Comparison of ENCODE assay signal across 8 cellular contexts in the genomic region with DNA sequence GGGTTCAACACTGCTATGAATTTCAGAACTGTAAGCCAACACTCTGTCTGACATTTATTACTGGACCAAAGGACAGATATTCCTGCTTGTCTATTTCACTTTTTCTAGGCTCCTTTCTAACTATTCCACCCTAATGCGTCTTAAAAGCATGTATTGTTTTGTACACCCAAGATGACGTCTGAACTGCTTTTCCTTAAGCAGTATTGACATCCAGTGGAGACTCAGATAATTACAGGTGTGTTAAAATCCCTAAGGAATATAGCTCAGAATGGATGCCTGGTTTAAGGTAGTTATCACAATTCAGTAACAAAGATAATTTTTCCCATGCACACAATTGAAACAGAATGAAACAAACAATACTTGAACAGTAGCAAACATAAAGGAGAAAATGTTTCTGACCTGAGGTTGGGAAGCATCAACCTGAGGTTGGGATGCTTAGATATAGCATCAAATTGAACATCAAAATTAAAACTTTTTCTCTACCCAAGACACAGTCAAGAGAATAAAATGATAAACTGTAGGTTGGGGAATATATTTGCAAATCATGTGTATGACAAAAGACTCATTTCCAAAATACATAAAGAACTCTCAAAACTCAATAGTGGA.
DNase-seq lines count a peak whose midpoint lies in the region; ATAC-seq and TF ChIP-seq lines count a peak whose summit lies in the region.

No MANE protein-coding gene starts in this region.

- H3K4me1 Mint-ChIP-seq in CD4-positive, alpha-beta T cell (ENCODE audit: low read depth) = no peaks in the 10 kb centered on the region

- H3K9ac ChIP-seq in HCT116 (ENCODE audit: low read length) = no peak overlapping the region
- H3K9ac ChIP-seq in PC-3 (ENCODE audit: low read length) = no peak overlapping the region

- CTCF ChIA-PET in HCT116 (lab: Charles Lee) = interaction anchor here (0.6 to 4.5 kb wide), 11 partner anchors 16 to 1135 kb away, joined by 3 to 68 read pairs (median 4); no protein-coding TSS in a partner anchor
- CTCF ChIA-PET in PC-3 (lab: Charles Lee) = interaction anchor here (0.6 to 1.0 kb wide), 4 partner anchors 165 to 423 kb away, joined by 3 to 5 read pairs (median 4); no protein-coding TSS in a partner anchor
- CTCF ChIA-PET in CD4-positive, alpha-beta T cell (lab: Charles Lee) = no interaction called here

- H2AFZ ChIP-seq in HCT116 (ENCODE audit: low read depth, low read length, poor library complexity, severe bottlenecking) (peak overlapping the region; percentile 78), PC-3 (ENCODE audit: low read length) (peak overlapping the region; percentile 66)

- H3K27ac Mint-ChIP-seq in CD4-positive, alpha-beta T cell = no peak overlapping the region

- TF ChIP-seq RAD21 in HCT116 (IDR thresholded peaks at IDR 0.05; ENCODE audit: low read depth) = peak; percentile 90

- no peaks in the 10 kb centered on the region for H3K27me3 ChIP-seq in HCT116 (ENCODE audit: insufficient read depth, low read length)
- H3K27me3 ChIP-seq in PC-3 (ENCODE audit: low read length) = no peaks in the 10 kb centered on the region
- H3K27me3 ChIP-seq in CD4-positive, alpha-beta T cell (ENCODE audit: control insufficient read depth, insufficient read depth, low read length) = no peaks in the 10 kb centered on the region

- H3K36me3 ChIP-seq in HCT116 (ENCODE audit: control insufficient read depth in 1 of 2, insufficient read depth in 2 of 2, low read length in 2 of 2) = no peaks in the 10 kb centered on the region
- no peaks in the 10 kb centered on the region for H3K36me3 ChIP-seq in PC-3 (ENCODE audit: low read depth, low read length)

- H3K36me3 Mint-ChIP-seq in CD4-positive, alpha-beta T cell (ENCODE audit: low read depth) = no peaks in the 10 kb centered on the region

- POLR2A ChIA-PET in HCT116 (lab: Charles Lee) = interaction anchor here (1.0 kb wide), 1 partner anchor 281 kb away, joined by 4 read pairs; no protein-coding TSS in a partner anchor
- POLR2A ChIA-PET in PC-3 (lab: Charles Lee; ENCODE audit: unreplicated experiment) = interaction anchor here (0.5 kb wide), 1 partner anchor 137 kb away, joined by 6 read pairs; no protein-coding TSS in a partner anchor
- POLR2A ChIA-PET in CD4-positive, alpha-beta T cell (lab: Charles Lee) = no interaction called here

- H3K27ac ChIP-seq in HCT116 (ENCODE audit: low read depth, low read length) (no peak overlapping the region), PC-3 (ENCODE audit: low read length) (no peak overlapping the region)
- H3K27ac ChIP-seq in CD4-positive, alpha-beta T cell (ENCODE audit: low read depth, low read length) = no peak overlapping the region

- no peaks in the 10 kb centered on the region for H3K79me2 ChIP-seq in HCT116 (ENCODE audit: insufficient read depth, low read length)
- no peaks in the 10 kb centered on the region for H3K79me2 ChIP-seq in PC-3 (ENCODE audit: low read length)

- ATAC-seq in HCT116 (peak; percentile 83), PC-3 (peak; percentile 84)
- no peak for ATAC-seq in CD4-positive, alpha-beta T cell (ENCODE audit: poor library complexity)

- no peaks in the 10 kb centered on the region for H3K9me2 ChIP-seq in HCT116 (ENCODE audit: insufficient read depth)
- H3K9me2 ChIP-seq in PC-3 (replicated peaks; ENCODE audit: low read length) = no peaks in the 10 kb centered on the region

- H3K4me3 ChIP-seq in HCT116 (replicated peaks in 1 of 2; ENCODE audit: low read depth in 1 of 2, low read length in 2 of 2) = no peak overlapping the region
- peak overlapping the region; percentile 33; the same call in 1 of the 2 replicates for H3K4me3 ChIP-seq in PC-3 (ENCODE audit: low read length)
- no peak overlapping the region for H3K4me3 ChIP-seq in foreskin fibroblast (ENCODE audit: low read depth in 1 of 2, low read length in 2 of 2)
- no peak overlapping the region for H3K4me3 ChIP-seq in skeletal muscle cell (ENCODE audit: low read depth, low read length)

- RAD21 ChIA-PET in HCT116 (lab: Charles Lee; ENCODE audit: low non-redundant PET in 1 of 2, low total read pairs in 2 of 2, uncharacterized antibody in 2 of 2, unreplicated experiment in 2 of 2) = interaction anchor here in 1 of 2 experiments (2.3 kb wide), 1 partner anchor 281 kb away, joined by 13 read pairs; no protein-coding TSS in a partner anchor

- intact Hi-C loops in HCT116 (cut with micrococcal nuclease) (loop anchor here (1.0 to 5.0 kb wide), 4 partner anchors 162 to 1137 kb away; no protein-coding TSS in a partner anchor), PC-3 (cut with micrococcal nuclease) (loop anchor here (1.0 kb wide), 3 partner anchors 165 to 281 kb away; no protein-coding TSS in a partner anchor)
- intact Hi-C loops in CD4-positive, alpha-beta T cell (cut with DNase I, micrococcal nuclease) = no loop called here

- H3K4me1 ChIP-seq in HCT116 (ENCODE audit: control insufficient read depth in 1 of 2, insufficient read depth in 2 of 2, low read length in 2 of 2) (peaks cover 0 to 5% of the 10 kb centered on the region in 2 experiments; a peak in 1 of 4 replicates), PC-3 (ENCODE audit: insufficient read depth, low read length) (peaks cover 11% of the 10 kb centered on the region)

- no peak overlapping the region for H3K4me3 Mint-ChIP-seq in CD4-positive, alpha-beta T cell

- DNase-seq in HCT116 (ENCODE audit: low read depth, low spot score) (peak; percentile 51), PC-3 (peak; percentile 81), foreskin fibroblast (peak; percentile 29 to 77), skeletal muscle cell (ENCODE audit: low read depth) (peak; percentile 41), SW 1271 (lab: John Stamatoyannopoulos, UW) (no peak), KG1 (lab: John Stamatoyannopoulos, UW) (no peak), activated gamma-delta T cell (lab: John Stamatoyannopoulos, UW) (no peak)
- DNase-seq in CD4-positive, alpha-beta T cell = no peak

- peak; percentile 34 to 75 (median 68); a peak in 4 of 6 replicates for TF ChIP-seq CTCF in HCT116 (IDR thresholded peaks at IDR 0.05 in 2 of 3, conservative IDR thresholded peaks at IDR 0.05 in 1 of 3; ENCODE audit: borderline replicate concordance in 1 of 3, insufficient read depth in 1 of 3, low read depth in 2 of 3, low read length in 2 of 3)
- TF ChIP-seq CTCF in PC-3 (conservative IDR thresholded peaks at IDR 0.05; ENCODE audit: low read depth, low read length) = peak; percentile 91
- TF ChIP-seq CTCF in foreskin fibroblast (IDR thresholded peaks at IDR 0.05; ENCODE audit: low read depth, low read length) = no peak
- no peak for TF ChIP-seq CTCF in CD4-positive, alpha-beta T cell (IDR thresholded peaks at IDR 0.05)

- no peaks in the 10 kb centered on the region for H4K20me1 ChIP-seq in HCT116 (ENCODE audit: insufficient read depth)
- H4K20me1 ChIP-seq in PC-3 (ENCODE audit: low read length) = no peaks in the 10 kb centered on the region

- no peaks in the 10 kb centered on the region for H3K27me3 Mint-ChIP-seq in CD4-positive, alpha-beta T cell

- H3F3A ChIP-seq in PC-3 (ENCODE audit: low read length, unreplicated experiment) = no peaks in the 10 kb centered on the region

- H3K4me2 ChIP-seq in HCT116 (ENCODE audit: low read length) (peak overlapping the region; percentile 38), PC-3 (ENCODE audit: low read length) (peak overlapping the region; percentile 64)

- H3K9me3 Mint-ChIP-seq in CD4-positive, alpha-beta T cell = peaks cover 2% of the 10 kb centered on the region

- H3K9me3 ChIP-seq in HCT116 (ENCODE audit: control insufficient read depth in 1 of 2, insufficient read depth in 1 of 2, low read depth in 1 of 2, low read length in 2 of 2) = no peaks in the 10 kb centered on the region
- H3K9me3 ChIP-seq in PC-3 (ENCODE audit: low read length) = no peaks in the 10 kb centered on the region
- no peaks in the 10 kb centered on the region for H3K9me3 ChIP-seq in CD4-positive, alpha-beta T cell (ENCODE audit: control insufficient read depth, low read length)

- no TSS peak for BruUV-seq in HCT116 (replicated peaks; lab: Mats Ljungman, UMichigan)
- BruUV-seq in PC-3 (replicated peaks; lab: Mats Ljungman, UMichigan) = no TSS peak

- no peak for TF ChIP-seq POLR2A in HCT116 (IDR thresholded peaks at IDR 0.05; ENCODE audit: borderline replicate concordance, extremely low read depth, insufficient read depth, insufficient read length)

TF ChIP-seq in HCT116, 20 proteins besides CTCF, POLR2A, EP300 and RAD21:
- TF ChIP-seq JUND (IDR thresholded peaks at IDR 0.05) (no peak), SRF (IDR thresholded peaks at IDR 0.05; ENCODE audit: low read depth) (0 out of 2 replicates have a peak, but pooled peaks have one; percentile 19), YY1 (IDR thresholded peaks at IDR 0.05; ENCODE audit: extremely low read depth, insufficient replicate concordance, low read depth, low read length) (peak; percentile 27)

Comparison
In these comparisons a context has a peak if more than half of its experiments do, and no peak if none do; other contexts are left out.
1. DNase-seq: peak in HCT116 (single experiment), PC-3 (single experiment), foreskin fibroblast (2 of 2) and skeletal muscle cell (single experiment); none in CD4-positive, alpha-beta T cell (0 of 10), SW 1271 (0 of 2), KG1 (single experiment) and activated gamma-delta T cell (single experiment).
2. CTCF ChIP-seq: peak in HCT116 (3 of 3) and PC-3 (single experiment); none in foreskin fibroblast (single experiment) and CD4-positive, alpha-beta T cell (single experiment).
3. intact Hi-C loops: an anchor here in HCT116 (1.0 to 5.0 kb wide) and PC-3 (1.0 kb wide); none called in CD4-positive, alpha-beta T cell.